In genomic region chr18:44597797-44598196, GRCh38 we compare ENCODE assay signal across 30 cellular contexts.
"Had no signal": no experiment of that assay in that cellular context is flagged by ENCODE, and none has a peak within 500 bp of the region (broad histone marks: within the 10 kb centered on the region; RNA-seq: fewer than 3 reads in every experiment).

No MANE protein-coding gene starts in this region.

- H3K27me3 Mint-ChIP-seq: type B pancreatic cell had no signal

- H3K36me3 Mint-ChIP-seq: activated naive CD4-positive, alpha-beta T cell treated with anti-CD3 and anti-CD28 coated beads, Interleukin-2, amount 50 U/mL, for 24 hours; naive thymus-derived CD8-positive, alpha-beta T cell; type B pancreatic cell had no signal

- ATAC-seq: left colon; naive thymus-derived CD8-positive, alpha-beta T cell; right lobe of liver had no signal

- H3K4me1 Mint-ChIP-seq: activated naive CD4-positive, alpha-beta T cell treated with anti-CD3 and anti-CD28 coated beads, Interleukin-2, amount 50 U/mL, for 24 hours had no signal

- H3K4me3 ChIP-seq: right lobe of liver, vagina had no signal

- H3K27ac Mint-ChIP-seq: activated CD4-positive, alpha-beta memory T cell treated with anti-CD3 and anti-CD28 coated beads, Interleukin-2, amount 10 ng/mL, durations not matched to agents 7 days and 5 days; activated CD4-positive, alpha-beta T cell treated with anti-CD3 and anti-CD28 coated beads, Interleukin-2, amount 10 ng/mL, durations not matched to agents 7 days and 5 days; activated naive CD4-positive, alpha-beta T cell treated with anti-CD3 and anti-CD28 coated beads, Interleukin-2, amount 50 U/mL, for 24 hours; activated T-helper 17 cell treated with anti-CD3 and anti-CD28 coated beads, Interleukin-2, amount 50 U/mL, for 72 hours; effector memory CD8-positive, alpha-beta T cell; immature natural killer cell; naive thymus-derived CD8-positive, alpha-beta T cell; stimulated activated naive CD8-positive, alpha-beta T cell treated with anti-CD3 and anti-CD28 coated beads, Interleukin-15, Interleukin-2, amounts not matched to agents 100 ng/mL and 50 ng/mL, for 24 hours; T-helper 1 cell treated with Interleukin-12 subunit alpha and Interleukin-12 subunit beta and Interleukin-4 antibody, amounts not matched to agents 30 μg/mL and 1 μg/mL, for 36 hours; type B pancreatic cell had no signal

- H3K9me3 Mint-ChIP-seq: activated CD4-positive, alpha-beta memory T cell treated with anti-CD3 and anti-CD28 coated beads, Interleukin-2, amount 10 ng/mL, durations not matched to agents 7 days and 5 days; activated CD4-positive, alpha-beta T cell treated with anti-CD3 and anti-CD28 coated beads, Interleukin-2, amount 10 ng/mL, durations not matched to agents 7 days and 5 days; activated naive CD4-positive, alpha-beta T cell treated with anti-CD3 and anti-CD28 coated beads, Interleukin-2, amount 50 U/mL, for 24 hours; activated naive CD8-positive, alpha-beta T cell treated with anti-CD3 and anti-CD28 coated beads, Interleukin-2, amount 50 U/mL, for 24 hours; activated T-cell treated with anti-CD3 and anti-CD28 coated beads, Interleukin-2, amount 50 U/mL, for 4 hours; activated T-helper 17 cell treated with anti-CD3 and anti-CD28 coated beads, Interleukin-2, amount 50 U/mL, for 72 hours; effector memory CD8-positive, alpha-beta T cell; immature natural killer cell; stimulated activated naive CD8-positive, alpha-beta T cell treated with anti-CD3 and anti-CD28 coated beads, Interleukin-15, Interleukin-2, amounts not matched to agents 100 ng/mL and 50 ng/mL, for 24 hours; T-helper 1 cell treated with Interleukin-12 subunit alpha and Interleukin-12 subunit beta and Interleukin-4 antibody, amounts not matched to agents 30 μg/mL and 1 μg/mL, for 36 hours had no signal

- H3K4me3 Mint-ChIP-seq: activated CD4-positive, alpha-beta memory T cell treated with anti-CD3 and anti-CD28 coated beads, Interleukin-2, amount 10 ng/mL, durations not matched to agents 7 days and 5 days; activated CD4-positive, alpha-beta T cell treated with anti-CD3 and anti-CD28 coated beads, Interleukin-2, amount 10 ng/mL, durations not matched to agents 7 days and 5 days; activated naive CD4-positive, alpha-beta T cell treated with anti-CD3 and anti-CD28 coated beads, Interleukin-2, amount 50 U/mL, for 24 hours; activated T-cell treated with anti-CD3 and anti-CD28 coated beads, Interleukin-2, amount 50 U/mL, for 4 hours; activated T-helper 17 cell treated with anti-CD3 and anti-CD28 coated beads, Interleukin-2, amount 50 U/mL, for 72 hours; effector memory CD8-positive, alpha-beta T cell; immature natural killer cell; naive thymus-derived CD8-positive, alpha-beta T cell; stimulated activated naive CD8-positive, alpha-beta T cell treated with anti-CD3 and anti-CD28 coated beads, Interleukin-15, Interleukin-2, amounts not matched to agents 100 ng/mL and 50 ng/mL, for 24 hours; T-helper 1 cell treated with Interleukin-12 subunit alpha and Interleukin-12 subunit beta and Interleukin-4 antibody, amounts not matched to agents 30 μg/mL and 1 μg/mL, for 36 hours; type B pancreatic cell had no signal

- H3K27me3 ChIP-seq: right lobe of liver, vagina had no signal

- H3K9me3 ChIP-seq: right lobe of liver, vagina had no signal

- DNase-seq: activated CD4-positive, alpha-beta memory T cell treated with anti-CD3 and anti-CD28 coated beads, Interleukin-2, amount 10 ng/mL, durations not matched to agents 7 days and 5 days; activated CD4-positive, alpha-beta T cell treated with anti-CD3 and anti-CD28 coated beads, Interleukin-2, amount 10 ng/mL, durations not matched to agents 7 days and 5 days; activated CD4-positive, CD25-positive, alpha-beta regulatory T cell treated with anti-CD3 and anti-CD28 coated beads, Interleukin-2, amount 50 U/mL, for 72 hours; activated gamma-delta T cell treated with Interleukin-2 at 50 U/mL for 16 hours; activated naive CD8-positive, alpha-beta T cell treated with anti-CD3 and anti-CD28 coated beads, Interleukin-2, amount 50 U/mL, for 24 hours; activated T-cell treated with anti-CD3 and anti-CD28 coated beads, Interleukin-2, amount 50 U/mL, for 4 hours; amygdala; cerebellar nuclear complex; cortex of kidney; effector memory CD8-positive, alpha-beta T cell; head of caudate nucleus; hippocampal formation; immature natural killer cell; kidney; left colon; naive thymus-derived CD8-positive, alpha-beta T cell; posterior cingulate gyrus; right lobe of liver; stimulated activated CD4-positive, alpha-beta T cell treated with anti-CD3 and anti-CD28 coated beads, Interleukin-2, amount 100 ng/mL, for 48 hours; substantia nigra; SW 1271; T-helper 9 cell; WERI-Rb-1 had no signal

- H3K4me1 ChIP-seq: right lobe of liver had no signal

- FAIRE-seq: kidney, TTC549 had no signal

- H3K27ac ChIP-seq: right lobe of liver, vagina, WERI-Rb-1 had no signal

- H3K36me3 ChIP-seq: right lobe of liver, vagina, WERI-Rb-1 had no signal
